1 cellular context compared by ENCODE assay signal in the genomic region with DNA sequence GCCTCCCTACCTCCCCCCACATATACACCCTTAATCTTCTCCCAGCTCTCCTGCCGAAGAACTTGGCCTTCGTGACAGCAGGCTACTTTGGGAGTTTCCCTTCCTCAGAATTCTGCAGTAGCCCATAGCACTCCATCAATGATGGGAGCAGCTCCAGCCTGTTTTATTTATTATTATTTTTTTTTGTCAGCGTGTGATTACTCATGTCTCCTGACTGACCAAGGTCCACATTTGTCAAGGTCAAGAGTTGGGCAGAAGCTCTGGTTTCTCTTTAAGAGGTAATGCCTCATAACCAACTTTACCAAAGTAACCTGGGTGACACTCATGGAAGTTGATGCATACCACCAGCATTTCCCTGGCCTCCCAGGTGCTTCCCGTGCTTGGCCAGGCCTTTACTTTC.
TF ChIP-seq lines count a peak whose summit lies in the region.

No MANE protein-coding gene starts in this region.

TF ChIP-seq in WTC11, 78 proteins besides CTCF, POLR2A, EP300 and RAD21 (continued from another document):
- TF ChIP-seq, protein P1, sequence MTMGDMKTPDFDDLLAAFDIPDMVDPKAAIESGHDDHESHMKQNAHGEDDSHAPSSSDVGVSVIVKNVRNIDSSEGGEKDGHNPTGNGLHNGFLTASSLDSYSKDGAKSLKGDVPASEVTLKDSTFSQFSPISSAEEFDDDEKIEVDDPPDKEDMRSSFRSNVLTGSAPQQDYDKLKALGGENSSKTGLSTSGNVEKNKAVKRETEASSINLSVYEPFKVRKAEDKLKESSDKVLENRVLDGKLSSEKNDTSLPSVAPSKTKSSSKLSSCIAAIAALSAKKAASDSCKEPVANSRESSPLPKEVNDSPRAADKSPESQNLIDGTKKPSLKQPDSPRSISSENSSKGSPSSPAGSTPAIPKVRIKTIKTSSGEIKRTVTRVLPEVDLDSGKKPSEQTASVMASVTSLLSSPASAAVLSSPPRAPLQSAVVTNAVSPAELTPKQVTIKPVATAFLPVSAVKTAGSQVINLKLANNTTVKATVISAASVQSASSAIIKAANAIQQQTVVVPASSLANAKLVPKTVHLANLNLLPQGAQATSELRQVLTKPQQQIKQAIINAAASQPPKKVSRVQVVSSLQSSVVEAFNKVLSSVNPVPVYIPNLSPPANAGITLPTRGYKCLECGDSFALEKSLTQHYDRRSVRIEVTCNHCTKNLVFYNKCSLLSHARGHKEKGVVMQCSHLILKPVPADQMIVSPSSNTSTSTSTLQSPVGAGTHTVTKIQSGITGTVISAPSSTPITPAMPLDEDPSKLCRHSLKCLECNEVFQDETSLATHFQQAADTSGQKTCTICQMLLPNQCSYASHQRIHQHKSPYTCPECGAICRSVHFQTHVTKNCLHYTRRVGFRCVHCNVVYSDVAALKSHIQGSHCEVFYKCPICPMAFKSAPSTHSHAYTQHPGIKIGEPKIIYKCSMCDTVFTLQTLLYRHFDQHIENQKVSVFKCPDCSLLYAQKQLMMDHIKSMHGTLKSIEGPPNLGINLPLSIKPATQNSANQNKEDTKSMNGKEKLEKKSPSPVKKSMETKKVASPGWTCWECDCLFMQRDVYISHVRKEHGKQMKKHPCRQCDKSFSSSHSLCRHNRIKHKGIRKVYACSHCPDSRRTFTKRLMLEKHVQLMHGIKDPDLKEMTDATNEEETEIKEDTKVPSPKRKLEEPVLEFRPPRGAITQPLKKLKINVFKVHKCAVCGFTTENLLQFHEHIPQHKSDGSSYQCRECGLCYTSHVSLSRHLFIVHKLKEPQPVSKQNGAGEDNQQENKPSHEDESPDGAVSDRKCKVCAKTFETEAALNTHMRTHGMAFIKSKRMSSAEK (CRISPR knock-in tag; IDR thresholded peaks at IDR 0.05; ENCODE audit: borderline replicate concordance): no peak
- TF ChIP-seq, protein P2, sequence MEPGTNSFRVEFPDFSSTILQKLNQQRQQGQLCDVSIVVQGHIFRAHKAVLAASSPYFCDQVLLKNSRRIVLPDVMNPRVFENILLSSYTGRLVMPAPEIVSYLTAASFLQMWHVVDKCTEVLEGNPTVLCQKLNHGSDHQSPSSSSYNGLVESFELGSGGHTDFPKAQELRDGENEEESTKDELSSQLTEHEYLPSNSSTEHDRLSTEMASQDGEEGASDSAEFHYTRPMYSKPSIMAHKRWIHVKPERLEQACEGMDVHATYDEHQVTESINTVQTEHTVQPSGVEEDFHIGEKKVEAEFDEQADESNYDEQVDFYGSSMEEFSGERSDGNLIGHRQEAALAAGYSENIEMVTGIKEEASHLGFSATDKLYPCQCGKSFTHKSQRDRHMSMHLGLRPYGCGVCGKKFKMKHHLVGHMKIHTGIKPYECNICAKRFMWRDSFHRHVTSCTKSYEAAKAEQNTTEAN (CRISPR knock-in tag; IDR thresholded peaks at IDR 0.05): no peak
- TF ChIP-seq, protein P3, sequence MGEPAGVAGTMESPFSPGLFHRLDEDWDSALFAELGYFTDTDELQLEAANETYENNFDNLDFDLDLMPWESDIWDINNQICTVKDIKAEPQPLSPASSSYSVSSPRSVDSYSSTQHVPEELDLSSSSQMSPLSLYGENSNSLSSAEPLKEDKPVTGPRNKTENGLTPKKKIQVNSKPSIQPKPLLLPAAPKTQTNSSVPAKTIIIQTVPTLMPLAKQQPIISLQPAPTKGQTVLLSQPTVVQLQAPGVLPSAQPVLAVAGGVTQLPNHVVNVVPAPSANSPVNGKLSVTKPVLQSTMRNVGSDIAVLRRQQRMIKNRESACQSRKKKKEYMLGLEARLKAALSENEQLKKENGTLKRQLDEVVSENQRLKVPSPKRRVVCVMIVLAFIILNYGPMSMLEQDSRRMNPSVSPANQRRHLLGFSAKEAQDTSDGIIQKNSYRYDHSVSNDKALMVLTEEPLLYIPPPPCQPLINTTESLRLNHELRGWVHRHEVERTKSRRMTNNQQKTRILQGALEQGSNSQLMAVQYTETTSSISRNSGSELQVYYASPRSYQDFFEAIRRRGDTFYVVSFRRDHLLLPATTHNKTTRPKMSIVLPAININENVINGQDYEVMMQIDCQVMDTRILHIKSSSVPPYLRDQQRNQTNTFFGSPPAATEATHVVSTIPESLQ (CRISPR knock-in tag; IDR thresholded peaks at IDR 0.05): no peak
- TF ChIP-seq RORB (CRISPR knock-in tag; IDR thresholded peaks at IDR 0.05): no peak
- TF ChIP-seq TCF7 (CRISPR knock-in tag; IDR thresholded peaks at IDR 0.05; ENCODE audit: low read depth): no peak
- no peak for TF ChIP-seq CREM (CRISPR knock-in tag; IDR thresholded peaks at IDR 0.05)
- TF ChIP-seq ZNF396 (CRISPR knock-in tag; IDR thresholded peaks at IDR 0.05; ENCODE audit: borderline replicate concordance): no peak
- no peak for TF ChIP-seq SOX15 (CRISPR knock-in tag; IDR thresholded peaks at IDR 0.05)
- TF ChIP-seq ZNF671 (CRISPR knock-in tag; IDR thresholded peaks at IDR 0.05): no peak
- TF ChIP-seq TEAD4 (CRISPR knock-in tag; IDR thresholded peaks at IDR 0.05): no peak
- TF ChIP-seq, protein P4, sequence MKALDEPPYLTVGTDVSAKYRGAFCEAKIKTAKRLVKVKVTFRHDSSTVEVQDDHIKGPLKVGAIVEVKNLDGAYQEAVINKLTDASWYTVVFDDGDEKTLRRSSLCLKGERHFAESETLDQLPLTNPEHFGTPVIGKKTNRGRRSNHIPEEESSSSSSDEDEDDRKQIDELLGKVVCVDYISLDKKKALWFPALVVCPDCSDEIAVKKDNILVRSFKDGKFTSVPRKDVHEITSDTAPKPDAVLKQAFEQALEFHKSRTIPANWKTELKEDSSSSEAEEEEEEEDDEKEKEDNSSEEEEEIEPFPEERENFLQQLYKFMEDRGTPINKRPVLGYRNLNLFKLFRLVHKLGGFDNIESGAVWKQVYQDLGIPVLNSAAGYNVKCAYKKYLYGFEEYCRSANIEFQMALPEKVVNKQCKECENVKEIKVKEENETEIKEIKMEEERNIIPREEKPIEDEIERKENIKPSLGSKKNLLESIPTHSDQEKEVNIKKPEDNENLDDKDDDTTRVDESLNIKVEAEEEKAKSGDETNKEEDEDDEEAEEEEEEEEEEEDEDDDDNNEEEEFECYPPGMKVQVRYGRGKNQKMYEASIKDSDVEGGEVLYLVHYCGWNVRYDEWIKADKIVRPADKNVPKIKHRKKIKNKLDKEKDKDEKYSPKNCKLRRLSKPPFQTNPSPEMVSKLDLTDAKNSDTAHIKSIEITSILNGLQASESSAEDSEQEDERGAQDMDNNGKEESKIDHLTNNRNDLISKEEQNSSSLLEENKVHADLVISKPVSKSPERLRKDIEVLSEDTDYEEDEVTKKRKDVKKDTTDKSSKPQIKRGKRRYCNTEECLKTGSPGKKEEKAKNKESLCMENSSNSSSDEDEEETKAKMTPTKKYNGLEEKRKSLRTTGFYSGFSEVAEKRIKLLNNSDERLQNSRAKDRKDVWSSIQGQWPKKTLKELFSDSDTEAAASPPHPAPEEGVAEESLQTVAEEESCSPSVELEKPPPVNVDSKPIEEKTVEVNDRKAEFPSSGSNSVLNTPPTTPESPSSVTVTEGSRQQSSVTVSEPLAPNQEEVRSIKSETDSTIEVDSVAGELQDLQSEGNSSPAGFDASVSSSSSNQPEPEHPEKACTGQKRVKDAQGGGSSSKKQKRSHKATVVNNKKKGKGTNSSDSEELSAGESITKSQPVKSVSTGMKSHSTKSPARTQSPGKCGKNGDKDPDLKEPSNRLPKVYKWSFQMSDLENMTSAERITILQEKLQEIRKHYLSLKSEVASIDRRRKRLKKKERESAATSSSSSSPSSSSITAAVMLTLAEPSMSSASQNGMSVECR (CRISPR knock-in tag; IDR thresholded peaks at IDR 0.05; ENCODE audit: borderline replicate concordance): no peak
- no peak for TF ChIP-seq TEAD1 (CRISPR knock-in tag; IDR thresholded peaks at IDR 0.05)
